8 cellular contexts compared by ENCODE assay signal in the genomic region with DNA sequence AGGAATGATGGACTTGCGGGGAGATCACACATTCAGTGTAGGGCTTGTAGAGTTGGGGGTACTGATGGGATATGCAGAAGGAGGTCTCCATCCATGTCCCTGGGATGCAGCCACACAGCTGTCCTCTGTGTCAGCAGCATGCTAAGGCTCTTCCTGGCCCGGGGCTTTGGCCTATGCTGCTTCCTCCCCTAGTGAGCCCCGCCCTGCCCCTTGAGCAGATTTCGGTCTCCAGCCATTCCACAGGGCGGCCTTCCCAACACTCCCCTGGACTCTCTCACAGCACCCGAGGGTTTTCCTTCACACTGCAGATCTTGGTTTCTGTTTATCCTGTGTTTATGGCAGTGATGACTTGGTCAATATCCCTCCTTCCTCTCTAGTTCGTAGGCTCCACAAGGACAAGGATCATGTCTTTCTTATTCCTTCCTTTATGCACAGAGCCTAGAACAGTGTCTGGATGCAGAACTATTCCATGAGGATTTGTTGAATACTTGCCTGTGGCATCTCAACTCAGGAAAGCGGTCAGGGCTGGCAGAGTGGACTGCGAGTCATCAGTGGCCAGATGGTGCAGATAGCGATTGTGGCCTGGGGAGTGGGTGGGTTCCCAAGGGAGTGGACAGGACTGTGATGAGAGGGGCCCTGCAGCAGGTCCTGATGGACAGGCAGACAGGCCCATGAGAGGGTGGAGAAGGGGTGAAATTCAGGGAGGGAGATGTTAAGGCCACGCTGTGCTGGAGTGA.
A peak's percentile ranks its signal among the peaks of the same experiment; 100 is the strongest.
DNase-seq lines count a peak whose midpoint lies in the region; ATAC-seq and TF ChIP-seq lines count a peak whose summit lies in the region.
"Had no signal": no experiment of that assay in that cellular context is flagged by ENCODE, and none has a peak within 500 bp of the region (broad histone marks: within the 10 kb centered on the region; RNA-seq: fewer than 3 reads in every experiment).

No MANE protein-coding gene starts in this region.

- no peaks in the 10 kb centered on the region for H3K9me2 ChIP-seq in HCT116 (ENCODE audit: insufficient read depth)

- ATAC-seq in HCT116 (peak; percentile 20), activated B cell treated with CpG ODN at 0.5 μM for 24 hours (ENCODE audit: low read depth) (no peak), GM21423 (IDR thresholded peaks at IDR 0.05; ENCODE audit: unreplicated experiment) (no peak), GM19035 (IDR thresholded peaks at IDR 0.05; ENCODE audit: unreplicated experiment) (no peak)

- TF ChIP-seq POLR2A in HCT116 (IDR thresholded peaks at IDR 0.05; ENCODE audit: borderline replicate concordance, extremely low read depth, insufficient read depth, insufficient read length) = no peak
- TF ChIP-seq POLR2A in stomach (IDR thresholded peaks at IDR 0.05) = no peak

- H3K9me3 ChIP-seq in HCT116 (ENCODE audit: control insufficient read depth in 1 of 2, insufficient read depth in 1 of 2, low read depth in 1 of 2, low read length in 2 of 2) (no peaks in the 10 kb centered on the region), stomach (no peaks in the 10 kb centered on the region)

- H3K27ac ChIP-seq in HCT116 (ENCODE audit: low read depth, low read length) = peak overlapping the region; percentile 82
- peak overlapping the region in 4 of 5 donors; percentile 88 to 91 (median 91) for H3K27ac ChIP-seq in stomach
- H3K27ac ChIP-seq: SK-N-MC had no signal

- H3K4me3 ChIP-seq in HCT116 (replicated peaks in 1 of 2; ENCODE audit: low read depth in 1 of 2, low read length in 2 of 2) (peak overlapping the region in 1 of 2 experiments; percentile 16; a peak in 2 of 4 replicates), foreskin fibroblast (ENCODE audit: low read depth in 1 of 2, low read length in 2 of 2) (no peak overlapping the region), stomach (no peak overlapping the region)
- H3K4me3 ChIP-seq: SK-N-MC had no signal

- no peaks in the 10 kb centered on the region for H3K27me3 ChIP-seq in HCT116 (ENCODE audit: insufficient read depth, low read length)
- no peaks in the 10 kb centered on the region for H3K27me3 ChIP-seq in stomach

- peaks cover 3% of the 10 kb centered on the region for H3K36me3 Mint-ChIP-seq in activated B cell treated with CpG ODN at 0.5 μM for 24 hours (ENCODE audit: low read depth)

- H3K4me1 ChIP-seq in HCT116 (ENCODE audit: control insufficient read depth in 1 of 2, insufficient read depth in 2 of 2, low read length in 2 of 2) = peaks cover 52 to 70% of the 10 kb centered on the region in 2 experiments
- peaks cover 52 to 90% (median 63%) of the 10 kb centered on the region in 4 donors for H3K4me1 ChIP-seq in stomach

- intact Hi-C loops in HCT116 (cut with micrococcal nuclease) = no loop called here
- intact Hi-C loops in activated B cell treated with CpG ODN at 0.5 μM for 24 hours (cut with micrococcal nuclease) = no loop called here
- intact Hi-C loops in stomach (cut with DNase I; ENCODE audit: low total_unique reads) = loop anchor here (10.0 kb wide), 1 partner anchor 113 kb away; a partner anchor contains a TSS

- H3K9ac ChIP-seq in HCT116 (ENCODE audit: low read length) = peak overlapping the region; percentile 36

- WGBS in stomach, 5 donors = 70 to 76% (median 73%) methylated on average over 11 of the region's 11 CpGs

- TF ChIP-seq EP300 in stomach (IDR thresholded peaks at IDR 0.05) = no peak

- no peaks in the 10 kb centered on the region for H3K27me3 Mint-ChIP-seq in activated B cell treated with CpG ODN at 0.5 μM for 24 hours

- no peaks in the 10 kb centered on the region for H4K20me1 ChIP-seq in HCT116 (ENCODE audit: insufficient read depth)

- H3K79me2 ChIP-seq in HCT116 (ENCODE audit: insufficient read depth, low read length) = peaks cover 3% of the 10 kb centered on the region; the same call in 1 of the 2 replicates

- peaks cover 75% of the 10 kb centered on the region for H3K4me1 Mint-ChIP-seq in activated B cell treated with CpG ODN at 0.5 μM for 24 hours

- BruUV-seq in HCT116 (replicated peaks; lab: Mats Ljungman, UMichigan) = no TSS peak

- H3K36me3 ChIP-seq in HCT116 (ENCODE audit: control insufficient read depth in 1 of 2, insufficient read depth in 2 of 2, low read length in 2 of 2) = no peaks in the 10 kb centered on the region
- no peaks in the 10 kb centered on the region for H3K36me3 ChIP-seq in stomach

- TF ChIP-seq RAD21 in HCT116 (IDR thresholded peaks at IDR 0.05; ENCODE audit: low read depth) = no peak

- no peaks in the 10 kb centered on the region for H3K9me3 Mint-ChIP-seq in activated B cell treated with CpG ODN at 0.5 μM for 24 hours

- H3K27ac Mint-ChIP-seq in activated B cell treated with CpG ODN at 0.5 μM for 24 hours = peak overlapping the region; percentile 94

- POLR2A ChIA-PET in HCT116 (lab: Charles Lee) (interaction anchor here (1.2 to 2.2 kb wide), 3 partner anchors 8 to 168 kb away, joined by 3 to 12 read pairs (median 9); a partner anchor contains a TSS), activated B cell treated with CpG ODN at 0.5 μM for 24 hours (lab: Charles Lee) (interaction anchor here (0.8 to 5.1 kb wide), 3 partner anchors 56 to 167 kb away, joined by 3 to 83 read pairs (median 4); a partner anchor contains a TSS)

- no peak overlapping the region for H3K4me3 Mint-ChIP-seq in activated B cell treated with CpG ODN at 0.5 μM for 24 hours

- TF ChIP-seq CTCF in HCT116 (IDR thresholded peaks at IDR 0.05 in 2 of 3, conservative IDR thresholded peaks at IDR 0.05 in 1 of 3; ENCODE audit: borderline replicate concordance in 1 of 3, insufficient read depth in 1 of 3, low read depth in 2 of 3, low read length in 2 of 3) = no peak
- TF ChIP-seq CTCF in activated B cell treated with CpG ODN at 0.5 μM for 24 hours (IDR thresholded peaks at IDR 0.05) = no peak
- no peak for TF ChIP-seq CTCF in foreskin fibroblast (IDR thresholded peaks at IDR 0.05; ENCODE audit: low read depth, low read length)
- TF ChIP-seq CTCF in stomach (IDR thresholded peaks at IDR 0.05) = no peak

- H2AFZ ChIP-seq in HCT116 (ENCODE audit: low read depth, low read length, poor library complexity, severe bottlenecking) = no peak overlapping the region

- peak overlapping the region; percentile 77 for H3K4me2 ChIP-seq in HCT116 (ENCODE audit: low read length)

- CTCF ChIA-PET in HCT116 (lab: Charles Lee) (interaction anchor here (0.9 to 3.1 kb wide), 5 partner anchors 12 to 132 kb away, joined by 5 to 35 read pairs (median 10); no protein-coding TSS in a partner anchor), activated B cell treated with CpG ODN at 0.5 μM for 24 hours (lab: Charles Lee) (interaction anchor here (1.2 to 2.1 kb wide), 4 partner anchors 80 to 356 kb away, joined by 3 to 9 read pairs (median 4); a partner anchor contains a TSS)

- no peak for DNase-seq in HCT116 (ENCODE audit: low read depth, low spot score)
- no peak for DNase-seq in activated B cell treated with CpG ODN at 0.5 μM for 24 hours
- peak; percentile 62 to 82 for DNase-seq in foreskin fibroblast
- no peak for DNase-seq in stomach
- DNase-seq in NCI-H2029 (lab: John Stamatoyannopoulos, UW) = no peak

- RAD21 ChIA-PET in HCT116 (lab: Charles Lee; ENCODE audit: low non-redundant PET in 1 of 2, low total read pairs in 2 of 2, uncharacterized antibody in 2 of 2, unreplicated experiment in 2 of 2) = interaction anchor here (1.1 to 1.6 kb wide), 2 partner anchors 80 to 131 kb away, joined by 3 to 6 read pairs; no protein-coding TSS in a partner anchor

TF ChIP-seq in HCT116, 20 proteins besides CTCF, POLR2A, EP300 and RAD21:
- TF ChIP-seq ZFX (IDR thresholded peaks at IDR 0.05) = no peak
TF ChIP-seq in HCT116: peak in this region for 0.

Comparison
In these comparisons a context has a peak if more than half of its experiments do, and no peak if none do; other contexts are left out.
1. DNase-seq: peak in foreskin fibroblast (2 of 2); none in HCT116 (single experiment), activated B cell treated with CpG ODN at 0.5 μM for 24 hours (single experiment), stomach (single experiment) and NCI-H2029 (single experiment).